In genomic region chr14:61811882-61812346, GRCh38 we compare ENCODE assay signal across 11 cellular contexts. TPM values are rescaled to one million over a fixed set of nuclear protein-coding genes. Genes with fewer than 3 reads are reported as not detected.
DNase-seq lines count a peak whose midpoint lies in the region; ATAC-seq and TF ChIP-seq lines count a peak whose summit lies in the region.
"Had no signal": no experiment of that assay in that cellular context is flagged by ENCODE, and none has a peak within 500 bp of the region (broad histone marks: within the 10 kb centered on the region; RNA-seq: fewer than 3 reads in every experiment).

No MANE protein-coding gene starts in this region.

- H3K27me3 Mint-ChIP-seq in H9 (ENCODE audit: low read depth) (peaks cover 62% of the 10 kb centered on the region), chondrocyte (ENCODE audit: low read depth) (peaks cover 16% of the 10 kb centered on the region), natural killer cell (ENCODE audit: low read depth in 2 of 2) (peaks cover 40 to 56% of the 10 kb centered on the region in 2 donors)

- no peaks in the 10 kb centered on the region for H3K79me1 ChIP-seq in H9 (ENCODE audit: insufficient read depth, low read depth, low read length, poor library complexity, severe bottlenecking)

- no peaks in the 10 kb centered on the region for H3K79me2 ChIP-seq in H9 (ENCODE audit: insufficient read depth, low read length)

- no peaks in the 10 kb centered on the region for H3K36me3 ChIP-seq in MG63
- H3K36me3 ChIP-seq: tibial artery had no signal

- DNase-seq in AG04450 (ENCODE audit: low read depth, low spot score): no peak
- DNase-seq in H9: no peak
- DNase-seq in chondrocyte (ENCODE audit: low spot score): no peak
- DNase-seq in natural killer cell: no peak
- no peak for DNase-seq in NCI-H1436 treated with DMSO at 0.1 percent for 48 hours (lab: John Stamatoyannopoulos, UW)
- no peak for DNase-seq in LoVo (ENCODE audit: low spot score)
- DNase-seq in MG63: no peak
- DNase-seq in NCI-H446 treated with DMSO at 0.1 percent for 48 hours (lab: John Stamatoyannopoulos, UW): no peak
- DNase-seq: tibial artery had no signal

- no peak overlapping the region for H3T11ph ChIP-seq in H9 (ENCODE audit: low read length)

- H4K91ac ChIP-seq in H9 (ENCODE audit: insufficient read length, low read depth, low read length): no peak overlapping the region

- no peak overlapping the region for H3K23ac ChIP-seq in H9 (ENCODE audit: insufficient read length, low read depth, low read length)

- no peaks in the 10 kb centered on the region for H4K20me1 ChIP-seq in H9 (ENCODE audit: control insufficient read depth, insufficient read depth, insufficient read length)

- no peak overlapping the region for H2BK120ac ChIP-seq in H9 (ENCODE audit: low read depth, low read length, poor library complexity, severe bottlenecking)

- H3K4me1 Mint-ChIP-seq in H9 (peaks cover 10 to 11% of the 10 kb centered on the region in 2 experiments; a peak in 3 of 4 replicates), chondrocyte (ENCODE audit: low read depth) (peaks cover 15% of the 10 kb centered on the region), natural killer cell (peaks cover 0 to 4% of the 10 kb centered on the region in 2 donors)

- no peaks in the 10 kb centered on the region for H3K4me1 ChIP-seq in H9 (ENCODE audit: insufficient read depth, low read length)

- no peak overlapping the region for H4K8ac ChIP-seq in H9 (replicated peaks; ENCODE audit: insufficient read length, low read depth, low read length)

- peak overlapping the region in 1 of 3 experiments; percentile 37; a peak in 3 of 7 replicates for H3K27ac Mint-ChIP-seq in H9
- H3K27ac Mint-ChIP-seq in chondrocyte (ENCODE audit: unreplicated experiment): no peak overlapping the region
- no peak overlapping the region for H3K27ac Mint-ChIP-seq in natural killer cell

- H3K9ac ChIP-seq in H9 (ENCODE audit: extremely low read depth, insufficient read length, low read length): no peak overlapping the region
- H3K9ac ChIP-seq: SK-N-SH had no signal

- peaks cover 0 to 3% of the 10 kb centered on the region in 2 experiments; a peak in 3 of 5 replicates for H3K9me3 Mint-ChIP-seq in H9
- no peaks in the 10 kb centered on the region for H3K9me3 Mint-ChIP-seq in chondrocyte (ENCODE audit: low read depth)
- H3K9me3 Mint-ChIP-seq in natural killer cell: no peaks in the 10 kb centered on the region

- TF ChIP-seq CTCF in AG04450 (IDR thresholded peaks at IDR 0.05; ENCODE audit: low read depth, low read length) (no peak), H9 (conservative IDR thresholded peaks at IDR 0.05) (no peak), chondrocyte (IDR thresholded peaks at IDR 0.05) (no peak), natural killer cell (IDR thresholded peaks at IDR 0.05) (no peak)

- no peak overlapping the region for H3K18ac ChIP-seq in H9 (ENCODE audit: insufficient read length, low read depth, low read length)

- H3K27ac ChIP-seq in AG04450 (ENCODE audit: low read depth, low read length) (no peak overlapping the region), H9 (ENCODE audit: insufficient read length, low read depth, low read length) (no peak overlapping the region)
- H3K27ac ChIP-seq: tibial artery had no signal

- H3K14ac ChIP-seq in H9 (ENCODE audit: insufficient read depth, low read length): no peak overlapping the region

- H4K5ac ChIP-seq in H9 (ENCODE audit: insufficient read length, low read depth, low read length): no peak overlapping the region

- peaks cover 29% of the 10 kb centered on the region for H3K27me3 ChIP-seq in AG04450 (ENCODE audit: control insufficient read depth, insufficient read depth, low read length)
- peaks cover 15% of the 10 kb centered on the region for H3K27me3 ChIP-seq in H9 (ENCODE audit: insufficient read depth, low read length)
- no peaks in the 10 kb centered on the region for H3K27me3 ChIP-seq in MG63

- no peak overlapping the region for H2BK12ac ChIP-seq in H9 (ENCODE audit: insufficient read length, low read depth, low read length)

- H2AK5ac ChIP-seq in H9 (ENCODE audit: insufficient read length, low read length): no peak overlapping the region

- POLR2A ChIA-PET in AG04450 (lab: Yijun Ruan, JAX): interaction anchor here (0.7 kb wide), 1 partner anchor 114 kb away, joined by 3 read pairs; no protein-coding TSS in a partner anchor

- peaks cover 0 to 2% (median 0%) of the 10 kb centered on the region in 3 experiments; a peak in 2 of 7 replicates for H3K36me3 Mint-ChIP-seq in H9 (ENCODE audit: insufficient read depth in 1 of 3, low read depth in 3 of 3)
- H3K36me3 Mint-ChIP-seq in chondrocyte (ENCODE audit: low read depth): no peaks in the 10 kb centered on the region
- no peaks in the 10 kb centered on the region for H3K36me3 Mint-ChIP-seq in natural killer cell

- H3K4me3 Mint-ChIP-seq in H9 (peak overlapping the region; percentile 79 to 91), chondrocyte (ENCODE audit: unreplicated experiment) (peak overlapping the region; percentile 83), natural killer cell (peak overlapping the region; percentile 57)

- H2BK20ac ChIP-seq in H9 (ENCODE audit: low read depth, low read length, poor library complexity, severe bottlenecking): no peak overlapping the region

- peak overlapping the region; percentile 60 for H3K4me3 ChIP-seq in AG04450 (ENCODE audit: low read depth, low read length)
- no peak overlapping the region for H3K4me3 ChIP-seq in MG63

- H3K56ac ChIP-seq in H9 (ENCODE audit: insufficient read length, low read depth, low read length): no peak overlapping the region

- H3K9me3 ChIP-seq in AG04450 (ENCODE audit: control insufficient read depth, insufficient read depth, low read length) (no peaks in the 10 kb centered on the region; the same call in 1 of the 2 replicates), H9 (ENCODE audit: control insufficient read depth, low read depth, low read length) (no peaks in the 10 kb centered on the region), MG63 (no peaks in the 10 kb centered on the region)
- H3K9me3 ChIP-seq: SK-N-SH, tibial artery had no signal

- intact Hi-C loops in natural killer cell (cut with micrococcal nuclease): no loop called here

- CTCF ChIA-PET in AG04450 (lab: Charles Lee): no interaction called here

- H2BK15ac ChIP-seq in H9 (ENCODE audit: low read depth, low read length): no peak overlapping the region

- no CpG with 5 or more reads among the region's 15 CpGs for WGBS in H9 (ENCODE audit: extremely low coverage, insufficient read length, low lambda C conversion rate)

- H3K4me2 ChIP-seq in H9 (ENCODE audit: insufficient read depth, insufficient read length, low read length): peak overlapping the region; percentile 52

- no peak for ATAC-seq in natural killer cell

- no peak overlapping the region for H3K4ac ChIP-seq in H9 (ENCODE audit: low read depth, low read length)

- H2AFZ ChIP-seq in H9 (ENCODE audit: low read length): peak overlapping the region; percentile 46

- H3K23me2 ChIP-seq in H9 (ENCODE audit: insufficient read length, low read depth, low read length, poor library complexity, severe bottlenecking): peaks cover 6% of the 10 kb centered on the region

- H2BK5ac ChIP-seq in H9 (ENCODE audit: insufficient read length, low read length): no peak overlapping the region

RNA-seq across cellular contexts. Expression of gene SYT16, which starts 0.6 kb away (rescaled TPM):
- polyA plus RNA-seq in AG04450 (2011; rRNA removed): 0.78 and 1.0 TPM in 2 replicates
- 3.4 and 4.8 TPM in 2 replicates for polyA minus RNA-seq in AG04450 (2011; rRNA and poly(A)+ RNA removed)
- total RNA-seq in H9 (2021) (0.97 and 1.7 TPM in 2 replicates), chondrocyte (24.0 to 35.6 TPM (median 34.8 TPM) in 3 replicates), natural killer cell (under 1 TPM in 2 of 3 donors, not detected in 1; 0.02 to 0.03 TPM)
- total RNA-seq in MG63 (2014; rRNA removed; shearing (Covaris generic); ENCODE audit: low replicate concordance): under 0.01 TPM in 1 of 2 replicates, not detected in the other
- polyA plus RNA-seq: liver had no signal

RNA-seq across cellular contexts. Expression of gene SNAPC1, which starts 49.7 kb away (rescaled TPM):
- polyA plus RNA-seq in AG04450 (2011; rRNA removed): 11.3 and 18.6 TPM in 2 replicates
- 2.9 and 4.9 TPM in 2 replicates for polyA minus RNA-seq in AG04450 (2011; rRNA and poly(A)+ RNA removed)
- total RNA-seq in H9 (2021) (6.8 and 7.1 TPM in 2 replicates), chondrocyte (7.9 to 9.9 TPM (median 8.6 TPM) in 3 replicates), natural killer cell (1 to 10 TPM; 2.2 to 2.4 (median 2.2) TPM)
- total RNA-seq in MG63 (2014; rRNA removed; shearing (Covaris generic); ENCODE audit: low replicate concordance): 10.8 and 11.0 TPM in 2 replicates
